In genomic region chr4:7649741-7650531, GRCh38 we compare ENCODE assay signal across 8 cellular contexts.
DNase-seq lines count a peak whose midpoint lies in the region; ATAC-seq and TF ChIP-seq lines count a peak whose summit lies in the region.

No MANE protein-coding gene starts in this region.

- H3K4me1 ChIP-seq in psoas muscle: no peaks in the 10 kb centered on the region

- peaks cover 0 to 23% (median 3%) of the 10 kb centered on the region in 3 donors for H3K27me3 ChIP-seq in psoas muscle (ENCODE audit: insufficient read depth in 3 of 3, low read length in 2 of 3)

- no peaks in the 10 kb centered on the region for H3K36me3 ChIP-seq in psoas muscle (ENCODE audit: insufficient read depth in 1 of 2, low read depth in 1 of 2)

- H3K27ac ChIP-seq in psoas muscle: no peak overlapping the region

- DNase-seq in H4 (ENCODE audit: low spot score): peak; percentile 54
- peak; percentile 42 for DNase-seq in T-helper 22 cell (ENCODE audit: low read depth)
- DNase-seq in astrocyte of the hippocampus (ENCODE audit: low read depth, low spot score): peak; percentile 79
- DNase-seq in psoas muscle: peak; percentile 25 to 58
- no peak for DNase-seq in SK-N-DZ (ENCODE audit: low spot score)
- no peak for DNase-seq in NCI-H2029 (lab: John Stamatoyannopoulos, UW)
- no peak for DNase-seq in NCI-H187 treated with DMSO at 0.1 percent for 48 hours (lab: John Stamatoyannopoulos, UW)

- intact Hi-C loops in psoas muscle (cut with DNase I): no loop called here

- WGBS in psoas muscle, 3 donors: 76 to 79% (median 79%) methylated on average over 32 of the region's 32 CpGs

- H3K4me3 ChIP-seq in psoas muscle: no peak overlapping the region

- H3K9me3 ChIP-seq in psoas muscle: peaks cover under 1% of the 10 kb centered on the region

- ATAC-seq in psoas muscle (peak in 1 of 4 donors; percentile 38), GM21528 (IDR thresholded peaks at IDR 0.05; ENCODE audit: low FRiP score, unreplicated experiment) (no peak)

- no peak for TF ChIP-seq CTCF in psoas muscle (IDR thresholded peaks at IDR 0.05)

Comparison
In these comparisons a context has a peak if more than half of its experiments do, and no peak if none do; other contexts are left out.
1. DNase-seq: peak in H4 (single experiment), T-helper 22 cell (single experiment), astrocyte of the hippocampus (single experiment) and psoas muscle (2 of 2); none in SK-N-DZ (single experiment), NCI-H2029 (single experiment) and NCI-H187 treated with DMSO at 0.1 percent for 48 hours (single experiment).